8 cellular contexts compared by ENCODE assay signal in the genomic region with DNA sequence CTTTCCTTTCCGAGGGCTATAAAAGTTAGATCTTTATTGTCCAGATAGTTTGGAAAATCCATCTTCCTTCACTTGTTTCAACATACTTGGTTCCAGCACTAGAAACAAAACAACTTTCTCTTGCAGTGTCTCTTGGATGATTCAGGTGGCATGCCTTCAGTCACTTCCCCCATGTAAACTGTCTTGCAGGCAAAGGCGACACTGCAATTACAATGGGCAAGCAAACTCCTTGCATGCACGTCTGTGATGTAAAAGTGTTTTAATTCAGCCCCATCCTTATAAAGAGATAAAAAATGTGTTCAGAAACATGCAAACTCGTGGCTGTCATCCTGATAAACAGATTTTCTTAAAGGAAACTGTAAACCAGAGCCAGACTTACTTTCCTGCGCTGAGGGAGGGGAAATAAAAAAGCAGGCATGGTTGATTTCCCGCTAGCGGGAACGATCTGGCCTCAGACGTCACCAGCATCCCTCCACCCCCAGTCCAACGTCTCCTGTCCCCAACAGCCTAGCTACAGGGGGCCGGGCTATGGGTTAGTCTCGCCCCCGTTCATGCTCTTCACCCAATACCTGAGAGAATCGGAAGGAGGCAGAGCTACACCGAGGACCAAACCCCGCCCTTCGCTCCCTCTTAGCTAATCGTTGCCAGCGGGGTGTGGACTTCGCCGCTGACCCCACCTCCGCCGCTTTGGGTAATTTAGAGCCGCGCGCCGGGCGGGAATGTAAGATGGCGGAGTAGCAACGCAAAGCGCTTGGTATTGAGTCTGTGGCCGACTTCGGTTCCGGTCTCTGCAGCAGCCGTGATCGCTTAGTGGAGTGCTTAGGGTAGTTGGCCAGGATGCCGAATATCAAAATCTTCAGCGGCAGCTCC. TPM values are rescaled to one million over a fixed set of nuclear protein-coding genes. Genes with fewer than 3 reads are reported as not detected.
A peak's percentile ranks its signal among the peaks of the same experiment; 100 is the strongest.
DNase-seq lines count a peak whose midpoint lies in the region; ATAC-seq, FAIRE-seq and TF ChIP-seq lines count a peak whose summit lies in the region.

Gene PRPS1 (plus strand): TSS at position 719 of the 870 bp plus-strand sequence. CDS start 119 bp downstream, at position 838.

- peak; percentile 82 for FAIRE-seq in HepG2 (lab: Jason Lieb, UNC)

- 0% methylated on average over 4 of the region's 38 CpGs for WGBS in HepG2 (ENCODE audit: low lambda C conversion rate)

- H3K9ac ChIP-seq in HepG2 (ENCODE audit: insufficient read depth, low read depth, low read length): peak within 1 kb of the TSS; percentile 77

- intact Hi-C loops in HepG2 (cut with micrococcal nuclease; ENCODE audit: unreplicated experiment): no loop called here

- TF ChIP-seq EP300 in HepG2 (IDR thresholded peaks at IDR 0.05; ENCODE audit: low read depth in 2 of 2, low read length in 2 of 2) (no peak), HepG2 (CRISPR knock-in tag; IDR thresholded peaks at IDR 0.05; ENCODE audit: borderline replicate concordance) (no peak)

- in situ Hi-C loops in HepG2 (cut with HindIII; ENCODE audit: extremely low pct_ligation_motif_present, low pct_unique_long_range_greater_than_20kb): no loop called here

- BruUV-seq in HepG2 (replicated peaks; lab: Mats Ljungman, UMichigan): no TSS peak

- no peaks in the 10 kb centered on the region for H3K9me3 ChIP-seq in HepG2 (ENCODE audit: low read length)

- peak in 13 of 14 donors; percentile 11 to 94 (median 68) for DNase-seq in C1 segment of cervical spinal cord (lab: John Stamatoyannopoulos, UW)
- peak; percentile 95 for DNase-seq in NCI-H748 treated with DMSO at 0.1 percent for 48 hours (lab: John Stamatoyannopoulos, UW)
- peak; percentile 58 to 82 for DNase-seq in activated CD4-positive, alpha-beta T cell treated with anti-CD3 and anti-CD28 coated beads, Interleukin-2, amount 50 U/mL, for 24 hours (ENCODE audit: low read depth in 1 of 2, low spot score in 1 of 2)
- DNase-seq in dermis blood vessel endothelial cell: peak; percentile 94
- peak; percentile 89 for DNase-seq in HepG2 (ENCODE audit: low spot score)
- DNase-seq in stimulated activated CD4-positive, alpha-beta T cell treated with anti-CD3 and anti-CD28 coated beads, Interleukin-4, amount 100 ng/mL, for 1 hour: peak; percentile 86

- peak; percentile 58 to 60; a peak in 3 of 4 replicates for TF ChIP-seq POLR2A in HepG2 (IDR thresholded peaks at IDR 0.05; ENCODE audit: insufficient read depth in 1 of 2, low read depth in 2 of 2, low read length in 2 of 2)

- peak within 1 kb of the TSS; percentile 54 for H2AFZ ChIP-seq in HepG2 (ENCODE audit: low read length)

- no peak for TF ChIP-seq CTCF in HepG2 (CRISPR knock-in tag; IDR thresholded peaks at IDR 0.05)

- peaks cover 30% of the 10 kb centered on the region for H3K4me1 ChIP-seq in HepG2 (ENCODE audit: insufficient read depth, low read length)

- CTCF ChIA-PET in HepG2 (lab: Yijun Ruan, JAX; ENCODE audit: low intra/inter-chr PET ratio, low total read pairs): no interaction called here

- no peaks in the 10 kb centered on the region for H3K36me3 ChIP-seq in HepG2 (replicated peaks in 1 of 2; ENCODE audit: control insufficient read depth in 1 of 2, insufficient read depth in 2 of 2, low read length in 2 of 2)

- POLR2A ChIA-PET in HepG2 (lab: Yijun Ruan, JAX): interaction anchor here (0.6 to 1.7 kb wide), 5 partner anchors 25 to 696 kb away, joined by 3 to 5 read pairs (median 3); partner anchors contain the start of gene PSMD10

- H3K4me2 ChIP-seq in HepG2 (ENCODE audit: low read depth, low read length): peak within 1 kb of the TSS; percentile 81

- peaks cover 40% of the 10 kb centered on the region for H3K79me2 ChIP-seq in HepG2 (ENCODE audit: insufficient read depth, low read length)

- no peaks in the 10 kb centered on the region; a peak in 1 of 5 replicates for H3K27me3 ChIP-seq in HepG2 (ENCODE audit: control insufficient read depth in 1 of 2, insufficient read depth in 2 of 2, low read length in 2 of 2)

- peak within 1 kb of the TSS; percentile 63 to 82 (median 78) for H3K4me3 ChIP-seq in HepG2 (replicated peaks in 1 of 3; ENCODE audit: insufficient read depth in 1 of 3, low read depth in 2 of 3, low read length in 3 of 3)

- peak within 1 kb of the TSS; percentile 74 for H3K27ac ChIP-seq in HepG2 (ENCODE audit: extremely low read length, insufficient read depth, low read length)

- TF ChIP-seq RAD21 in HepG2 (CRISPR knock-in tag; IDR thresholded peaks at IDR 0.05): no peak

- H4K20me1 ChIP-seq in HepG2 (ENCODE audit: insufficient read depth, low read length): 0 out of 2 replicates have a peak, but pooled peaks cover 2% of the 10 kb centered on the region

- peak; percentile 99 for ATAC-seq in GM19372 (IDR thresholded peaks at IDR 0.05; ENCODE audit: low read depth, unreplicated experiment)
- peak; percentile 98 for ATAC-seq in HG03558 (IDR thresholded peaks at IDR 0.05; ENCODE audit: extremely low read depth, unreplicated experiment)
- peak; percentile 99 for ATAC-seq in HepG2

TF ChIP-seq in HepG2, 621 proteins besides CTCF, POLR2A, EP300 and RAD21 (continues in another document):
- TF ChIP-seq, protein P1, sequence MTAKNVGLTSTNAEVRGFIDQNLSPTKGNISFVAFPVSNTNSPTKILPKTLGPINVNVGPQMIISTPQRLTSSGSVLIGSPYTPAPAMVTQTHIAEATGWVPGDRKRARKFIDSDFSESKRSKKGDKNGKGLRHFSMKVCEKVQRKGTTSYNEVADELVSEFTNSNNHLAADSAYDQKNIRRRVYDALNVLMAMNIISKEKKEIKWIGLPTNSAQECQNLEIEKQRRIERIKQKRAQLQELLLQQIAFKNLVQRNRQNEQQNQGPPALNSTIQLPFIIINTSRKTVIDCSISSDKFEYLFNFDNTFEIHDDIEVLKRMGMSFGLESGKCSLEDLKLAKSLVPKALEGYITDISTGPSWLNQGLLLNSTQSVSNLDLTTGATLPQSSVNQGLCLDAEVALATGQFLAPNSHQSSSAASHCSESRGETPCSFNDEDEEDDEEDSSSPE (CRISPR knock-in tag; IDR thresholded peaks at IDR 0.05): peak; percentile 49; the same call in 1 of the 2 replicates
- peak; percentile 60 for TF ChIP-seq POLR2G (IDR thresholded peaks at IDR 0.05; ENCODE audit: low read depth, low read length)
- TF ChIP-seq NFE2 (CRISPR knock-in tag; IDR thresholded peaks at IDR 0.05): no peak
- peak; percentile 90 for TF ChIP-seq YY1 (IDR thresholded peaks at IDR 0.05; ENCODE audit: insufficient read depth, insufficient replicate concordance, low read depth, low read length)
- TF ChIP-seq NFIB (CRISPR knock-in tag; IDR thresholded peaks at IDR 0.05; ENCODE audit: borderline replicate concordance): no peak
- no peak for TF ChIP-seq ZNF275 (CRISPR knock-in tag; IDR thresholded peaks at IDR 0.05; ENCODE audit: borderline replicate concordance)
- TF ChIP-seq ZNF292 (CRISPR knock-in tag; IDR thresholded peaks at IDR 0.05; ENCODE audit: borderline replicate concordance, low read depth): no peak
- TF ChIP-seq NFYB (CRISPR knock-in tag; IDR thresholded peaks at IDR 0.05): peak; percentile 50
- no peak for TF ChIP-seq TBP (CRISPR knock-in tag; IDR thresholded peaks at IDR 0.05)
- TF ChIP-seq TFDP1 (CRISPR knock-in tag; IDR thresholded peaks at IDR 0.05; ENCODE audit: borderline replicate concordance): peak; percentile 17; the same call in 1 of the 2 replicates
- no peak for TF ChIP-seq SP1 (IDR thresholded peaks at IDR 0.05)
- TF ChIP-seq SP1 (CRISPR knock-in tag; IDR thresholded peaks at IDR 0.05): 0 out of 2 replicates have a peak, but pooled peaks have one; percentile 30
- TF ChIP-seq NKX3-1 (CRISPR knock-in tag; IDR thresholded peaks at IDR 0.05): no peak

RNA-seq across cellular contexts. Expression of gene PRPS1, which starts in this region (rescaled TPM):
- total RNA-seq in dermis blood vessel endothelial cell (25.7 and 39.5 TPM in 2 replicates), HepG2 (2016; rRNA removed; fragmentation: Illumina TruSeq; extraction: Trizol) (54.4 and 80.5 TPM in 2 replicates)
- total RNA-seq in HepG2 (2016; cell fraction: cytosol; rRNA removed; fragmentation: Illumina TruSeq; extraction: Trizol; ENCODE audit: low read depth): 9.9 and 13.0 TPM in 2 replicates
- total RNA-seq in HepG2 (2016; cell fraction: insoluble cytoplasmic fraction; rRNA removed; fragmentation: Illumina TruSeq; extraction: Trizol): 52.3 and 82.1 TPM in 2 replicates
- total RNA-seq in HepG2 (2016; cell fraction: membrane; rRNA removed; fragmentation: Illumina TruSeq; extraction: Trizol): 25.7 and 27.0 TPM in 2 replicates
- total RNA-seq in HepG2 (2016; cell fraction: nucleus; rRNA removed; fragmentation: Illumina TruSeq; extraction: Trizol): 22.0 and 23.9 TPM in 2 replicates
- polyA plus RNA-seq in HepG2 (2011; rRNA removed): 26.0 and 33.7 TPM in 2 replicates
- polyA plus RNA-seq in HepG2 (2011; cell fraction: cytosol; rRNA removed): 23.3 and 28.8 TPM in 2 replicates
- polyA plus RNA-seq in HepG2 (2011; cell fraction: nucleus; rRNA removed): 7.3 and 8.4 TPM in 2 replicates
- 25.1 and 35.9 TPM in 2 replicates for polyA plus RNA-seq in HepG2 (2012)
- 11.3 and 12.7 TPM in 2 replicates for polyA plus RNA-seq in HepG2 (2016; cell fraction: cytosol; fragmentation: Illumina TruSeq; extraction: Trizol; ENCODE audit: low read depth)
- 89.6 and 95.5 TPM in 2 replicates for polyA plus RNA-seq in HepG2 (2016; cell fraction: insoluble cytoplasmic fraction; fragmentation: Illumina TruSeq; extraction: Trizol; ENCODE audit: low read depth)
- 18.7 and 19.3 TPM in 2 replicates for polyA plus RNA-seq in HepG2 (2016; cell fraction: membrane; fragmentation: Illumina TruSeq; extraction: Trizol; ENCODE audit: low read depth)
- polyA plus RNA-seq in HepG2 (2016; cell fraction: nucleus; fragmentation: Illumina TruSeq; extraction: Trizol; ENCODE audit: insufficient read depth, low read depth): 29.5 and 31.8 TPM in 2 replicates
- 34.8 and 117 TPM in 2 replicates for polyA minus RNA-seq in HepG2 (2011; rRNA and poly(A)+ RNA removed; ENCODE audit: low replicate concordance)
- polyA minus RNA-seq in HepG2 (2011; cell fraction: cytosol; rRNA and poly(A)+ RNA removed): 20.4 and 21.6 TPM in 2 replicates
- polyA minus RNA-seq in HepG2 (2011; cell fraction: nucleus; rRNA and poly(A)+ RNA removed): 13.6 and 17.8 TPM in 2 replicates

Comparison
In these comparisons a context has a peak if more than half of its experiments do, and no peak if none do; other contexts are left out.
1. Peak in every context shown above with its lines: DNase-seq, ATAC-seq, H3K4me3 ChIP-seq and H3K27ac ChIP-seq.